11 cellular contexts compared by ENCODE assay signal in the genomic region with DNA sequence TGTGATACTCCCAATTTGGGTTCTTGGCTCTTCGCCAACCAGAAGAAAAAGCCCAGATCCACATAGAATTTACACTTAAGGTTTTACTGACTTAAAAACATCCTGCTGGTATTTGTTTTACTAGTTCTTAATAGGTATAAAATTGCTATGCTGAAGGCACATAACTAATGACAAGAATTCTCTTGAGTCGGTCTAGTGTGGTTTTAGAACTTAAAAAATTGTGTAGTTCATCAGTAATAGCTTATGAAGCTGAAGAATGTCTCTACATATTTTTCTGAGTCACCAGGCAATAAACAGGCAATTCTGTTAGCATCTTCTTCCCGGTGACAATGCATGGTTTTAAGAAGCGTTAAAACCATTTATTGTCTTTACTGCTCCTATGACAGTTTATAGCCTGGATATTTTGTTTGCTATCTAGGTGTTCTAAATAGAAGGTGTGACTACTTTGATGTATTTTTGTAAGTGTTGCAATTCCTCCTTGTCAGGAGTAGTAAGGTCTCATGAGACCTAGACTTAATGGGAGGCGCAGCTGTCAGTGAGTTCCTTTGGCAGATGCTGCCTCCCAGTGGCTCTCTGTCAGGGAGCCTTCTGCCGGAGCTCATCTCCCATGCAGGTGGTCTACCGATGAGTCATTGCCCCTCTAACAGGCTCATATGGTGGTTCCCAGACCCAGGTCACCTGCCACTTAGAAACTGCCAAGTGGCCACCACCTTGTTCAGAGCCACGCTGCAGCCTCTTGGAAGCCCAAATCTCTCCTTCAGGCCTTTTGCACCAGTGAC.
DNase-seq lines count a peak whose midpoint lies in the region; ATAC-seq and TF ChIP-seq lines count a peak whose summit lies in the region.
"Had no signal": no experiment of that assay in that cellular context is flagged by ENCODE, and none has a peak within 500 bp of the region (broad histone marks: within the 10 kb centered on the region; RNA-seq: fewer than 3 reads in every experiment).

No MANE protein-coding gene starts in this region.

- TF ChIP-seq CTCF in HFF-Myc (IDR thresholded peaks at IDR 0.05; ENCODE audit: low read depth, low read length, missing control alignments), result peak; percentile 25
- TF ChIP-seq CTCF in adrenal gland (IDR thresholded peaks at IDR 0.05), result no peak

- ATAC-seq in GM18517 (IDR thresholded peaks at IDR 0.05; ENCODE audit: unreplicated experiment), result no peak

- no peaks in the 10 kb centered on the region for H3K27me3 ChIP-seq in adrenal gland

- H3K4me3 ChIP-seq in HFF-Myc (replicated peaks; ENCODE audit: low read depth, low read length) (no peak overlapping the region), adrenal gland (no peak overlapping the region)
- H3K4me3 ChIP-seq: lung, SK-N-MC had no signal

- TF ChIP-seq POLR2A in adrenal gland (IDR thresholded peaks at IDR 0.05), result no peak

- DNase-seq in COLO668 (lab: John Stamatoyannopoulos, UW; ENCODE audit: unreplicated experiment), result peak; percentile 9
- no peak for DNase-seq in HFF-Myc (ENCODE audit: extremely low read depth, low read depth)
- DNase-seq in SW480 (ENCODE audit: low spot score), result peak; percentile 8
- DNase-seq in iPS-NIHi7 (ENCODE audit: extremely low spot score), result peak; percentile 80
- no peak for DNase-seq in activated CD8-positive, alpha-beta memory T cell treated with anti-CD3 and anti-CD28 coated beads for 24 hours
- DNase-seq in NCI-H526 treated with DMSO at 0.1 percent for 48 hours (lab: John Stamatoyannopoulos, UW), result no peak
- DNase-seq in adrenal gland, result no peak
- DNase-seq: aorta had no signal

- H3K36me3 ChIP-seq in adrenal gland (replicated peaks in 1 of 2), result no peaks in the 10 kb centered on the region

- H3K9me3 ChIP-seq in adrenal gland (replicated peaks in 1 of 3), result no peaks in the 10 kb centered on the region

- H3K27ac ChIP-seq in adrenal gland, result no peak overlapping the region
- H3K27ac ChIP-seq: SK-N-MC had no signal

- no peaks in the 10 kb centered on the region for H3K4me1 ChIP-seq in adrenal gland (replicated peaks in 1 of 2)

- 74 to 77% (median 75%) methylated on average over 8 of the region's 8 CpGs for WGBS in adrenal gland, 4 donors

- intact Hi-C loops in adrenal gland (cut with DNase I), result no loop called here

Comparison
In these comparisons a context has a peak if more than half of its experiments do, and no peak if none do; other contexts are left out.
1. DNase-seq: peak in COLO668 (single experiment), SW480 (single experiment) and iPS-NIHi7 (single experiment); none in HFF-Myc (single experiment), activated CD8-positive, alpha-beta memory T cell treated with anti-CD3 and anti-CD28 coated beads for 24 hours (single experiment), NCI-H526 treated with DMSO at 0.1 percent for 48 hours (single experiment) and adrenal gland (0 of 7).